Comparison of ENCODE assay signal across 30 cellular contexts in genomic region chr14:104302794-104303405, GRCh38.
"Had no signal": no experiment of that assay in that cellular context is flagged by ENCODE, and none has a peak within 500 bp of the region (broad histone marks: within the 10 kb centered on the region; RNA-seq: fewer than 3 reads in every experiment).

No MANE protein-coding gene starts in this region.

- DNase-seq: activated CD4-positive, alpha-beta memory T cell treated with anti-CD3 and anti-CD28 coated beads for 36 hours; activated CD4-positive, alpha-beta T cell treated with anti-CD3 and anti-CD28 coated beads, Interleukin-2, amount 10 ng/mL, durations not matched to agents 24 days and 14 days; activated CD4-positive, CD25-positive, alpha-beta regulatory T cell treated with anti-CD3 and anti-CD28 coated beads, Interleukin-2, amount 50 U/mL, for 72 hours; activated CD8-positive, alpha-beta memory T cell treated with anti-CD3 and anti-CD28 coated beads, Interleukin-2, amount 50 U/mL, for 4 hours; activated gamma-delta T cell; activated naive CD4-positive, alpha-beta T cell treated with anti-CD3 and anti-CD28 coated beads, Interleukin-2, amount 10 ng/mL, durations not matched to agents 7 days and 5 days; activated naive CD8-positive, alpha-beta T cell treated with anti-CD3 and anti-CD28 coated beads, Interleukin-2, amount 10 ng/mL, durations not matched to agents 7 days and 5 days; activated T-cell treated with anti-CD3 and anti-CD28 coated beads, Interleukin-2, amount 50 U/mL, for 1 hour; central memory CD4-positive, alpha-beta T cell; endodermal cell; foreskin fibroblast; kidney glomerular epithelial cell; naive B cell; nephron progenitor cell; occipital lobe; stimulated activated CD4-positive, alpha-beta T cell treated with anti-CD3 and anti-CD28 coated beads, Interleukin-12 subunit alpha, Interleukin-12 subunit beta, amount 100 ng/mL, for 4 hours; stimulated activated CD4-positive, alpha-beta T cell treated with anti-CD3 and anti-CD28 coated beads, Interleukin-4, amount 100 ng/mL, for 1 hour; stimulated activated naive CD8-positive, alpha-beta T cell treated with anti-CD3 and anti-CD28 coated beads, Interleukin-15, Interleukin-2, amounts not matched to agents 100 U/mL and 50 U/mL, for 24 hours; T-helper 17 cell; T1000; testis; transverse colon had no signal

- H3K27ac Mint-ChIP-seq: activated CD4-positive, alpha-beta memory T cell treated with anti-CD3 and anti-CD28 coated beads for 36 hours; activated CD4-positive, alpha-beta T cell treated with anti-CD3 and anti-CD28 coated beads, Interleukin-2, amount 10 ng/mL, durations not matched to agents 24 days and 14 days; activated naive CD4-positive, alpha-beta T cell treated with anti-CD3 and anti-CD28 coated beads, Interleukin-2, amount 10 ng/mL, durations not matched to agents 7 days and 5 days; activated naive CD8-positive, alpha-beta T cell treated with anti-CD3 and anti-CD28 coated beads, Interleukin-2, amount 10 ng/mL, durations not matched to agents 7 days and 5 days; dendritic cell treated with granulocyte-macrophage colony-stimulating factor and Interleukin-4, amounts not matched to agents 40 ng/mL and 50 ng/mL, for 4 days; endodermal cell; naive B cell; nephron progenitor cell; T-helper 17 cell had no signal

- H3K27me3 ChIP-seq: testis, transverse colon had no signal

- H3K9me3 ChIP-seq: left lung, testis, transverse colon had no signal

- H3K27ac ChIP-seq: heart right ventricle, left lung, skin epidermis, testis, transverse colon had no signal

- H3K27me3 Mint-ChIP-seq: activated CD4-positive, alpha-beta memory T cell treated with anti-CD3 and anti-CD28 coated beads for 36 hours; activated CD4-positive, alpha-beta T cell treated with anti-CD3 and anti-CD28 coated beads, Interleukin-2, amount 10 ng/mL, durations not matched to agents 24 days and 14 days; activated naive CD4-positive, alpha-beta T cell treated with anti-CD3 and anti-CD28 coated beads, Interleukin-2, amount 10 ng/mL, durations not matched to agents 7 days and 5 days; activated naive CD8-positive, alpha-beta T cell treated with anti-CD3 and anti-CD28 coated beads, Interleukin-2, amount 10 ng/mL, durations not matched to agents 7 days and 5 days; dendritic cell treated with granulocyte-macrophage colony-stimulating factor and Interleukin-4, amounts not matched to agents 40 ng/mL and 50 ng/mL, for 4 days had no signal

- H3K36me3 Mint-ChIP-seq: activated CD4-positive, alpha-beta memory T cell treated with anti-CD3 and anti-CD28 coated beads for 36 hours; activated naive CD4-positive, alpha-beta T cell treated with anti-CD3 and anti-CD28 coated beads, Interleukin-2, amount 10 ng/mL, durations not matched to agents 7 days and 5 days; naive B cell had no signal

- FAIRE-seq: astrocyte had no signal

- H3K4me3 Mint-ChIP-seq: activated CD4-positive, alpha-beta memory T cell treated with anti-CD3 and anti-CD28 coated beads for 36 hours; activated CD4-positive, alpha-beta T cell treated with anti-CD3 and anti-CD28 coated beads, Interleukin-2, amount 10 ng/mL, durations not matched to agents 24 days and 14 days; activated naive CD4-positive, alpha-beta T cell treated with anti-CD3 and anti-CD28 coated beads, Interleukin-2, amount 10 ng/mL, durations not matched to agents 7 days and 5 days; activated naive CD8-positive, alpha-beta T cell treated with anti-CD3 and anti-CD28 coated beads, Interleukin-2, amount 10 ng/mL, durations not matched to agents 7 days and 5 days; dendritic cell treated with granulocyte-macrophage colony-stimulating factor and Interleukin-4, amounts not matched to agents 40 ng/mL and 50 ng/mL, for 4 days; endodermal cell; naive B cell; nephron progenitor cell; T-helper 17 cell had no signal

- H3K4me1 Mint-ChIP-seq: activated CD4-positive, alpha-beta T cell treated with anti-CD3 and anti-CD28 coated beads, Interleukin-2, amount 10 ng/mL, durations not matched to agents 24 days and 14 days; activated naive CD4-positive, alpha-beta T cell treated with anti-CD3 and anti-CD28 coated beads, Interleukin-2, amount 10 ng/mL, durations not matched to agents 7 days and 5 days; activated naive CD8-positive, alpha-beta T cell treated with anti-CD3 and anti-CD28 coated beads, Interleukin-2, amount 10 ng/mL, durations not matched to agents 7 days and 5 days; nephron progenitor cell; T-helper 17 cell had no signal

- H3K4me1 ChIP-seq: left lung, testis, transverse colon had no signal

- ATAC-seq: esophagus mucosa; heart right ventricle; left lung; sciatic nerve; stimulated activated naive CD8-positive, alpha-beta T cell treated with anti-CD3 and anti-CD28 coated beads, Interleukin-15, Interleukin-2, amounts not matched to agents 100 U/mL and 50 U/mL, for 24 hours; T-helper 17 cell had no signal

- H3K36me3 ChIP-seq: heart right ventricle, left lung, transverse colon had no signal

- H3K4me3 ChIP-seq: heart right ventricle, left lung, lung, skin epidermis, testis, transverse colon had no signal
